22 cellular contexts compared by ENCODE assay signal in the genomic region with DNA sequence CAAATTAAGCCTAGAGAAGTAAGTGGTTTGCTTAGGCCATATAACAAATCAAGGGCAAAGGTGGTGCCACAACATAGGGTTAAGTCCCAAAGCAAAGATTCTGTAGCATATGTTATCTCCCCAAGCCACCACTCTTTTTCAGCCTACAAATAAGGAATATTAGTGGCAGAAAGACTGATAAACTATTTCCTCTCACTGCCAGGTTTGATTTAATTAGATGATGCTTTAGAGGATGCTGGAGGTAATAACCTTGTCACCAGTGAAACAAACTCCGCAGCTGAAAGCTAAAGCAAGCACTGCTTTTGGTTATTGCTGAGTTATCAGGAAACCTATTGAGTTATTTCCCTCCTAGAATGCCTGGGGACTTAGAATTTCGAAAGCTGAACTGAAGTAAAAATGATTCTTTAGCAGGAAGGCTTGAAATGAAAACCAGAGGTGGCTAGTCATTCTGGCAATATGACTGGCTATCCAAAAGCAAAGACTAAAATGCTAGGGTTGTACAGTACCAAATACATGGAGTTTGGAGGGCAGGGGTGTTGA.
DNase-seq lines count a peak whose midpoint lies in the region; ATAC-seq, FAIRE-seq and TF ChIP-seq lines count a peak whose summit lies in the region.
"Had no signal": no experiment of that assay in that cellular context is flagged by ENCODE, and none has a peak within 500 bp of the region (broad histone marks: within the 10 kb centered on the region; RNA-seq: fewer than 3 reads in every experiment).

No MANE protein-coding gene starts in this region.

- 0% methylated on average over 2 of the region's 2 CpGs for WGBS in GM12878 (ENCODE audit: insufficient coverage, insufficient replicate concordance, low lambda C conversion rate, missing lambda C conversion rate)

- H3K4me3 Mint-ChIP-seq in nephron, result no peak overlapping the region
- H3K4me3 Mint-ChIP-seq: neural crest cell had no signal

- H3K9me3 ChIP-seq in MM.1S (replicated peaks; ENCODE audit: insufficient read depth, low read length) (no peaks in the 10 kb centered on the region), GM12878 (replicated peaks; ENCODE audit: control insufficient read depth, insufficient read depth, low read length) (no peaks in the 10 kb centered on the region), tibial artery (no peaks in the 10 kb centered on the region)

- no peaks in the 10 kb centered on the region for H3K9me3 Mint-ChIP-seq in nephron
- H3K9me3 Mint-ChIP-seq: neural crest cell had no signal

- H3K27ac ChIP-seq in MM.1S (ENCODE audit: low read length) (peak overlapping the region; percentile 72), GM12878 (ENCODE audit: control insufficient read depth, insufficient read depth) (no peak overlapping the region), tibial artery (peak overlapping the region; percentile 77 to 95)
- H3K27ac ChIP-seq: SK-N-MC had no signal

- peaks cover 8% of the 10 kb centered on the region for H3K36me3 Mint-ChIP-seq in nephron (ENCODE audit: low read depth)

- no peaks in the 10 kb centered on the region for H3K27me3 Mint-ChIP-seq in nephron (ENCODE audit: low read depth)

- H4K20me1 ChIP-seq in MM.1S (ENCODE audit: insufficient read depth, low read length), result no peaks in the 10 kb centered on the region
- no peaks in the 10 kb centered on the region for H4K20me1 ChIP-seq in GM12878 (ENCODE audit: control insufficient read depth, insufficient read depth)

- intact Hi-C loops in GM12878 (cut with micrococcal nuclease; ENCODE audit: unreplicated experiment), result loop anchor here (2.0 to 5.0 kb wide), 2 partner anchors 18 to 223 kb away; partner anchors contain the start of gene UBE2T
- intact Hi-C loops in tibial artery (cut with DNase I; ENCODE audit: low total_unique reads), result no loop called here

- BruUV-seq in GM12878 (replicated peaks; lab: Mats Ljungman, UMichigan), result no TSS peak

- TF ChIP-seq RAD21 in GM12878 (IDR thresholded peaks at IDR 0.05; ENCODE audit: insufficient read depth, low read depth, low read length), result no peak

- CTCF ChIA-PET in GM12878 (lab: Yijun Ruan, JAX), result interaction anchor here (0.6 to 2.6 kb wide), 18 partner anchors 10 to 223 kb away, joined by 3 to 9 read pairs (median 4); partner anchors contain the start of gene UBE2T

- H3F3A ChIP-seq in MM.1S (ENCODE audit: insufficient read depth, low read length), result peaks cover 44% of the 10 kb centered on the region

- no peak overlapping the region for H2AFZ ChIP-seq in MM.1S (ENCODE audit: low read length)
- H2AFZ ChIP-seq in GM12878 (ENCODE audit: control insufficient read depth, low read depth, low read length), result no peak overlapping the region

- TF ChIP-seq EP300 in GM12878 (IDR thresholded peaks at IDR 0.05; ENCODE audit: borderline replicate concordance in 1 of 2, control insufficient read depth in 1 of 2, low read depth in 2 of 2, low read length in 2 of 2), result no peak

- H3K27ac Mint-ChIP-seq in nephron, result peak overlapping the region; percentile 75 to 96 (median 89)

- H3K4me1 ChIP-seq in MM.1S (ENCODE audit: low read length) (peaks cover 88% of the 10 kb centered on the region), GM12878 (ENCODE audit: control insufficient read depth, insufficient read depth, low read length) (peaks cover 33% of the 10 kb centered on the region), tibial artery (peaks cover 4 to 100% (median 89%) of the 10 kb centered on the region in 4 donors)

- RAD21 ChIA-PET in GM12878 (lab: Charles Lee; ENCODE audit: unreplicated experiment), result interaction anchor here (1.0 to 1.9 kb wide), 8 partner anchors 11 to 224 kb away, joined by 3 to 11 read pairs (median 4); partner anchors contain the start of gene UBE2T

- peak; percentile 69 for DNase-seq in MM.1S
- DNase-seq in GM12878 (ENCODE audit: low read depth, low spot score), result no peak
- no peak for DNase-seq in tibial artery
- DNase-seq: activated CD4-positive, alpha-beta T cell treated with anti-CD3 and anti-CD28 coated beads for 48 hours; activated CD8-positive, alpha-beta memory T cell treated with anti-CD3 and anti-CD28 coated beads, Interleukin-2, amount 50 U/mL, for 4 hours; activated gamma-delta T cell; AML-193; cerebellar nuclear complex; effector memory CD4-positive, alpha-beta T cell; mesendoderm; NCI-H1417; NCI-H82; retina; T1000 had no signal

- H3K4me3 ChIP-seq in MM.1S (ENCODE audit: low read length), result no peak overlapping the region
- no peak overlapping the region for H3K4me3 ChIP-seq in GM12878
- no peak overlapping the region for H3K4me3 ChIP-seq in tibial artery
- H3K4me3 ChIP-seq: SK-N-MC had no signal

- no peaks in the 10 kb centered on the region for H3K9me2 ChIP-seq in MM.1S (replicated peaks; ENCODE audit: insufficient read depth, low read length)

- in situ Hi-C loops in GM12878 (cut with MboI), result no loop called here

- FAIRE-seq in GM12878 (lab: Jason Lieb, UNC), result peak; percentile 38
- FAIRE-seq: G401.6 had no signal

- H3K36me3 ChIP-seq in MM.1S (replicated peaks; ENCODE audit: insufficient read depth, low read length) (no peaks in the 10 kb centered on the region), GM12878 (ENCODE audit: control insufficient read depth in 2 of 2, insufficient read depth in 2 of 2, low read length in 1 of 2) (no peaks in the 10 kb centered on the region; a peak in 2 of 4 replicates), tibial artery (peaks cover 25 to 53% (median 43%) of the 10 kb centered on the region in 3 donors)

- H3K9ac ChIP-seq in MM.1S (ENCODE audit: low read length), result peak overlapping the region; percentile 9; the same call in 1 of the 2 replicates
- no peak overlapping the region for H3K9ac ChIP-seq in GM12878 (ENCODE audit: control insufficient read depth, insufficient read depth, low read length)

- TF ChIP-seq POLR2A in GM12878 (IDR thresholded peaks at IDR 0.05; ENCODE audit: low read depth, low read length), result no peak

- POLR2A ChIA-PET in GM12878 (lab: Charles Lee), result interaction anchor here (2.0 kb wide), 1 partner anchor 18 kb away, joined by 6 read pairs; no protein-coding TSS in a partner anchor

- H3K4me2 ChIP-seq in MM.1S (ENCODE audit: low read depth, low read length) (peak overlapping the region; percentile 46), GM12878 (ENCODE audit: control insufficient read depth, insufficient read depth) (no peak overlapping the region)

- SMC1A ChIA-PET in GM12878 (lab: Charles Lee; ENCODE audit: uncharacterized antibody, unreplicated experiment), result interaction anchor here (0.7 to 5.0 kb wide), 9 partner anchors 12 to 100 kb away, joined by 3 to 38 read pairs (median 6); no protein-coding TSS in a partner anchor

- no peak for TF ChIP-seq CTCF in MM.1S (IDR thresholded peaks at IDR 0.05; ENCODE audit: low read length)
- no peak for TF ChIP-seq CTCF in GM12878 (IDR thresholded peaks at IDR 0.05 in 2 of 3, conservative IDR thresholded peaks at IDR 0.05 in 1 of 3; ENCODE audit: control insufficient read depth in 2 of 3, extremely low read depth in 1 of 3, insufficient read depth in 1 of 3, low read depth in 3 of 3, low read length in 3 of 3)
- no peak for TF ChIP-seq CTCF in nephron (IDR thresholded peaks at IDR 0.05; ENCODE audit: unreplicated experiment in 3 of 3)
- no peak for TF ChIP-seq CTCF in tibial artery (IDR thresholded peaks at IDR 0.05)

- ATAC-seq in GM12878, result peak; percentile 65
- ATAC-seq in HG03469 (IDR thresholded peaks at IDR 0.05; ENCODE audit: unreplicated experiment), result no peak
- ATAC-seq in HG03159 (IDR thresholded peaks at IDR 0.05; ENCODE audit: unreplicated experiment), result no peak
- ATAC-seq in GM21423 (IDR thresholded peaks at IDR 0.05; ENCODE audit: unreplicated experiment), result no peak
- ATAC-seq in HG03135 (IDR thresholded peaks at IDR 0.05; ENCODE audit: unreplicated experiment), result no peak

- H3K79me2 ChIP-seq in MM.1S (ENCODE audit: low read length) (no peaks in the 10 kb centered on the region), GM12878 (ENCODE audit: control insufficient read depth, insufficient read depth, low read length) (no peaks in the 10 kb centered on the region)

- H3K4me1 Mint-ChIP-seq in nephron, result peaks cover 73% of the 10 kb centered on the region

- H3K27me3 ChIP-seq in MM.1S (replicated peaks; ENCODE audit: insufficient read depth, low read length) (no peaks in the 10 kb centered on the region), GM12878 (replicated peaks in 1 of 2; ENCODE audit: control insufficient read depth in 2 of 2, insufficient read depth in 2 of 2, low read length in 1 of 2) (no peaks in the 10 kb centered on the region), tibial artery (no peaks in the 10 kb centered on the region)

TF ChIP-seq in GM12878, 131 proteins besides CTCF, POLR2A, EP300 and RAD21:
- no peak for TF ChIP-seq ZNF24 (IDR thresholded peaks at IDR 0.05)
- TF ChIP-seq JUNB (IDR thresholded peaks at IDR 0.05), result peak; percentile 52
- TF ChIP-seq CBX5 (IDR thresholded peaks at IDR 0.05; ENCODE audit: low read depth), result no peak
- TF ChIP-seq NR2C2 (IDR thresholded peaks at IDR 0.05; ENCODE audit: borderline replicate concordance, control insufficient read depth, insufficient read length, low read depth), result no peak
- no peak for TF ChIP-seq ZNF217 (IDR thresholded peaks at IDR 0.05)
- peak in 1 of 2 experiments; percentile 34; a peak in 1 of 4 replicates for TF ChIP-seq ETV6 (conservative IDR thresholded peaks at IDR 0.05 in 1 of 2, IDR thresholded peaks at IDR 0.05 in 1 of 2; ENCODE audit: borderline replicate concordance in 1 of 2, low read depth in 1 of 2)
- no peak for TF ChIP-seq RBBP5 (conservative IDR thresholded peaks at IDR 0.05)
- no peak for TF ChIP-seq GABPA (IDR thresholded peaks at IDR 0.05; ENCODE audit: low read depth)
